ENCODE assay signal across 16 cellular contexts in the genomic region with DNA sequence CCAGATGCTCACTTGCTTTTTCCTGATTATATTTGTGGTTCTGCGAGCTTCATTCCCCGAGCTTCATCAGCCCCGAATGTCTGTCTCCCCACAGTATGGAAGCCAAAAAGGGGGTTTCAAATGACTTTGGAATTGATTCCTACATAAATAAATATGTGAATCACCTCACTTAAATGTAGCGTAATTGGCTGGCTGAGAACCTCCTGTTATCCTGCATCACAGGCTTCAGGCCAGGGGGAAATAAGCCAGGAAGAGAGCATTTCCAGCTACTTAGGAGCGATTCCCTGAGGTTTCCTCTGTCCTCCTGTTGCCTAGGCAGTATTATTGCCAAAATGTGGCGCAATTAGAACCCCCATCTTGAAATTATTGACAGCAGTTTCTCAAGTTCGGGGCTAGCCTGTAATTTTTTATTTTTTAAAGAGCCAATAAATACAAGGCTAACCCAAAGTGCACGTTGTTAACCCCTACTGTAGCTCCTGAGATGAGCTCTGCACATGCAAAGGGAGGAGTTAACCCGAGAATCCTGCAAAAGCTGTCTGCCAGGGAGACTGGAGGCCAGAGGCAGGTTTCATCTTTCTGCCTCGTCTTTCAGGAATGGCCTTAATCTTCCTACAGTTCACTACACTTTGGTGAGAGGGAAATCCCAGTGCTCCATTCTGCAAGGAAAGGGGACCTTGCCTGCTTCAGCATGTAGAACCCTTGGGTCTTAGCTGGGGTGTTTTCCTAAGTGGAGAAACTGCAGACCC.
DNase-seq lines count a peak whose midpoint lies in the region; ATAC-seq and TF ChIP-seq lines count a peak whose summit lies in the region.
"Had no signal": no experiment of that assay in that cellular context is flagged by ENCODE, and none has a peak within 500 bp of the region (broad histone marks: within the 10 kb centered on the region; RNA-seq: fewer than 3 reads in every experiment).

No MANE protein-coding gene starts in this region.

- H3K27ac ChIP-seq in colonic mucosa, result no peak overlapping the region
- H3K27ac ChIP-seq in testis, result no peak overlapping the region
- H3K27ac ChIP-seq: 22Rv1 had no signal

- no peaks in the 10 kb centered on the region for H3K9me3 ChIP-seq in colonic mucosa
- no peaks in the 10 kb centered on the region for H3K9me3 ChIP-seq in testis
- H3K9me3 ChIP-seq: upper lobe of left lung had no signal

- TF ChIP-seq POLR2A in testis (IDR thresholded peaks at IDR 0.05), result no peak

- peak; percentile 5 for DNase-seq in NCI-H1092 treated with DMSO at 0.1 percent for 48 hours (lab: John Stamatoyannopoulos, UW)
- DNase-seq in NCI-H1092 (lab: John Stamatoyannopoulos, UW), result no peak
- DNase-seq in colonic mucosa, result peak; percentile 44
- peak; percentile 12 to 44 for DNase-seq in left colon
- DNase-seq in testis, result peak; percentile 52
- no peak for DNase-seq in HuH-7 (ENCODE audit: low spot score)
- DNase-seq in posterior cingulate gyrus, result no peak
- DNase-seq: activated CD4-positive, alpha-beta T cell treated with anti-CD3 and anti-CD28 coated beads, Interleukin-2, amount 10 ng/mL, durations not matched to agents 24 days and 14 days; naive B cell; NCI-H1105 treated with DMSO at 0.1 percent for 48 hours; PC-3; T-cell; upper lobe of left lung had no signal

- H3K9ac ChIP-seq in colonic mucosa (ENCODE audit: low read depth in 2 of 2, low read length in 2 of 2), result no peak overlapping the region

- no peaks in the 10 kb centered on the region for H3K36me3 ChIP-seq in colonic mucosa
- H3K36me3 ChIP-seq in testis (ENCODE audit: low read depth, missing control alignments), result no peaks in the 10 kb centered on the region

- no peak for ATAC-seq in left colon
- no peak for ATAC-seq in HG02970 (IDR thresholded peaks at IDR 0.05; ENCODE audit: low FRiP score, unreplicated experiment)
- ATAC-seq: esophagus mucosa, PC-3, T-cell had no signal

- TF ChIP-seq CTCF in colonic mucosa (IDR thresholded peaks at IDR 0.05) (no peak), testis (IDR thresholded peaks at IDR 0.05) (no peak)

- H3K4me3 ChIP-seq in colonic mucosa (no peak overlapping the region), testis (no peak overlapping the region)
- H3K4me3 ChIP-seq: upper lobe of left lung had no signal

- intact Hi-C loops in colonic mucosa (cut with DNase I), result loop anchor here (10.0 kb wide), 2 partner anchors 145 to 1195 kb away; partner anchors contain the start of gene ADAMTS9
- intact Hi-C loops in left colon (cut with DNase I, micrococcal nuclease), result loop anchor here in 1 of 2 donors (10.0 kb wide), 1 partner anchor 875 kb away; no protein-coding TSS in a partner anchor
- intact Hi-C loops in testis (cut with DNase I; ENCODE audit: low total_unique reads), result loop anchor here (10.0 kb wide), 3 partner anchors 55 to 705 kb away; partner anchors contain the start of gene ADAMTS9
- intact Hi-C loops in posterior cingulate gyrus (cut with DNase I), result loop anchor here (10.0 kb wide), 1 partner anchor 1215 kb away; no protein-coding TSS in a partner anchor

- H3K27me3 ChIP-seq in colonic mucosa (no peaks in the 10 kb centered on the region), testis (no peaks in the 10 kb centered on the region)
- H3K27me3 ChIP-seq: upper lobe of left lung had no signal

- H3K4me1 ChIP-seq in colonic mucosa (no peaks in the 10 kb centered on the region), testis (peaks cover 3% of the 10 kb centered on the region)

- 45 to 52% methylated on average over 10 of the region's 10 CpGs for WGBS in testis, 2 donors

Comparison
In these comparisons a context has a peak if more than half of its experiments do, and no peak if none do; other contexts are left out.
1. DNase-seq: peak in NCI-H1092 treated with DMSO at 0.1 percent for 48 hours (single experiment), colonic mucosa (single experiment), left colon (2 of 2) and testis (single experiment); none in NCI-H1092 (single experiment), HuH-7 (single experiment) and posterior cingulate gyrus (0 of 10).